1 cellular context compared by ENCODE assay signal in the genomic region with DNA sequence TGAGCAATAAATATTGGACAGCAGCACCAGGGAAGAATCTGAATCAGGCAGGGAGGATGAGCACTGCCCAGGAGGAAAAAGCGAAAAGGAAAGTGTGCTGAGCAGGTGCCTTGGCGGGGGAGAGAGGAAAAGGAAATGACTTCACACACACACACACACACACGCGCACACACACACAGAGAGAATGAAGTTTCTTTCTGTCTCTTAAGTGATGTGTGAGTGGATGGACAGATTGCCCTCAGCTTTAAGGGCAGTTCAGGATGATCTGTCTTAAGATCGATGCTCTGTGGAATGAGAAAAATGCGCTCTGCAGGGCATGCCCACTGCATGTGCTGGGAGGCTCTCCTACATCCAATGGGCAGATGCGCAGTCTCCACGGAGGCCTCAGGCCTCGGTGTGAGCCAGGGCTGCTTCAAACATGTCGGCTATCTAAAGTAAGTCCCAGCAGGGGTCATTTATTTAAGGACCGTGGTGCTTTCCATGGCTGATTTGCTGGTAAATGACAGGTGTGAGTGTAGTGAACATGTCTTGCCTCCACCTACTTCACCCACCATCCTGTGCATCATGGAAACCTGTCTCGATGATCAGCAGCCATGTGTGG.
A peak's percentile ranks its signal among the peaks of the same experiment; 100 is the strongest.
TF ChIP-seq lines count a peak whose summit lies in the region.

No MANE protein-coding gene starts in this region.

TF ChIP-seq in HepG2, 621 proteins besides CTCF, POLR2A, EP300 and RAD21 (continued from another document and continues in another):
- TF ChIP-seq, protein P1, sequence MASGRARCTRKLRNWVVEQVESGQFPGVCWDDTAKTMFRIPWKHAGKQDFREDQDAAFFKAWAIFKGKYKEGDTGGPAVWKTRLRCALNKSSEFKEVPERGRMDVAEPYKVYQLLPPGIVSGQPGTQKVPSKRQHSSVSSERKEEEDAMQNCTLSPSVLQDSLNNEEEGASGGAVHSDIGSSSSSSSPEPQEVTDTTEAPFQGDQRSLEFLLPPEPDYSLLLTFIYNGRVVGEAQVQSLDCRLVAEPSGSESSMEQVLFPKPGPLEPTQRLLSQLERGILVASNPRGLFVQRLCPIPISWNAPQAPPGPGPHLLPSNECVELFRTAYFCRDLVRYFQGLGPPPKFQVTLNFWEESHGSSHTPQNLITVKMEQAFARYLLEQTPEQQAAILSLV (CRISPR knock-in tag; IDR thresholded peaks at IDR 0.05; ENCODE audit: borderline replicate concordance): 0 out of 2 replicates have a peak, but pooled peaks have one; percentile 38
- no peak for TF ChIP-seq ZNF878 (CRISPR knock-in tag; IDR thresholded peaks at IDR 0.05)
- TF ChIP-seq POLR2G (IDR thresholded peaks at IDR 0.05; ENCODE audit: low read depth, low read length): peak; percentile 77
- 0 out of 2 replicates have a peak, but pooled peaks have one; percentile 31 for TF ChIP-seq CHCHD3 (CRISPR knock-in tag; IDR thresholded peaks at IDR 0.05)
- no peak for TF ChIP-seq RBM39 (IDR thresholded peaks at IDR 0.05; ENCODE audit: low read depth, low read length, poor library complexity, severe bottlenecking)
- no peak for TF ChIP-seq ZNF253 (CRISPR knock-in tag; IDR thresholded peaks at IDR 0.05; ENCODE audit: borderline replicate concordance)
- no peak for TF ChIP-seq XBP1 (CRISPR knock-in tag; IDR thresholded peaks at IDR 0.05)
- TF ChIP-seq HDAC1 (CRISPR knock-in tag; IDR thresholded peaks at IDR 0.05): peak; percentile 34; the same call in 1 of the 2 replicates
- TF ChIP-seq NFRKB (IDR thresholded peaks at IDR 0.05): no peak
- TF ChIP-seq ZBTB7B (CRISPR knock-in tag; IDR thresholded peaks at IDR 0.05): 0 out of 2 replicates have a peak, but pooled peaks have one; percentile 28
- TF ChIP-seq ZSCAN12 (CRISPR knock-in tag; IDR thresholded peaks at IDR 0.05): no peak
- no peak for TF ChIP-seq ZNF546 (CRISPR knock-in tag; conservative IDR thresholded peaks at IDR 0.05)
- TF ChIP-seq NRL (CRISPR knock-in tag; IDR thresholded peaks at IDR 0.05; ENCODE audit: borderline replicate concordance): no peak
- TF ChIP-seq REPIN1 (CRISPR knock-in tag; IDR thresholded peaks at IDR 0.05; ENCODE audit: borderline replicate concordance, low read depth): 0 out of 2 replicates have a peak, but pooled peaks have one; percentile 30
- TF ChIP-seq MTF2 (CRISPR knock-in tag; IDR thresholded peaks at IDR 0.05; ENCODE audit: borderline replicate concordance): 0 out of 2 replicates have a peak, but pooled peaks have one; percentile 50
- peak in 1 of 2 experiments; percentile 44; a peak in 1 of 4 replicates for TF ChIP-seq KLF16 (CRISPR knock-in tag; IDR thresholded peaks at IDR 0.05)
- no peak for TF ChIP-seq TCF12 (IDR thresholded peaks at IDR 0.05)
- TF ChIP-seq TCF12 (CRISPR knock-in tag; IDR thresholded peaks at IDR 0.05): no peak
- TF ChIP-seq ETV5 (CRISPR knock-in tag; IDR thresholded peaks at IDR 0.05; ENCODE audit: borderline replicate concordance): no peak
- TF ChIP-seq SNAI1 (CRISPR knock-in tag; IDR thresholded peaks at IDR 0.05; ENCODE audit: borderline replicate concordance): no peak
- TF ChIP-seq ZNF543 (CRISPR knock-in tag; IDR thresholded peaks at IDR 0.05): 0 out of 2 replicates have a peak, but pooled peaks have one; percentile 35
- TF ChIP-seq ZNF282 (IDR thresholded peaks at IDR 0.05; ENCODE audit: partially characterized antibody): no peak
- no peak for TF ChIP-seq ZNF589 (CRISPR knock-in tag; conservative IDR thresholded peaks at IDR 0.05)
- peak; percentile 64 for TF ChIP-seq HOXA3 (CRISPR knock-in tag; IDR thresholded peaks at IDR 0.05)
- TF ChIP-seq ZNF674 (CRISPR knock-in tag; IDR thresholded peaks at IDR 0.05; ENCODE audit: low read depth): no peak
- no peak for TF ChIP-seq NFYC (CRISPR knock-in tag; IDR thresholded peaks at IDR 0.05)
- peak; percentile 58 for TF ChIP-seq YEATS4 (CRISPR knock-in tag; IDR thresholded peaks at IDR 0.05; ENCODE audit: borderline replicate concordance)
- TF ChIP-seq ZFP36L2 (CRISPR knock-in tag; IDR thresholded peaks at IDR 0.05): no peak
- peak; percentile 33; the same call in 1 of the 2 replicates for TF ChIP-seq ZC3H13 (CRISPR knock-in tag; IDR thresholded peaks at IDR 0.05)
- TF ChIP-seq ZNF644 (CRISPR knock-in tag; IDR thresholded peaks at IDR 0.05; ENCODE audit: low read depth): 0 out of 2 replicates have a peak, but pooled peaks have one; percentile 48
- TF ChIP-seq HNF4G (IDR thresholded peaks at IDR 0.05; ENCODE audit: borderline replicate concordance, low read depth, low read length): no peak
- no peak for TF ChIP-seq HNF4G (CRISPR knock-in tag; IDR thresholded peaks at IDR 0.05; ENCODE audit: borderline replicate concordance, low read depth)
- TF ChIP-seq SOX5 (CRISPR knock-in tag; IDR thresholded peaks at IDR 0.05; ENCODE audit: borderline replicate concordance): 0 out of 2 replicates have a peak, but pooled peaks have one; percentile 12
- TF ChIP-seq KLF13 (CRISPR knock-in tag; IDR thresholded peaks at IDR 0.05): no peak
- TF ChIP-seq ZNF362 (CRISPR knock-in tag; IDR thresholded peaks at IDR 0.05; ENCODE audit: borderline replicate concordance): no peak
- TF ChIP-seq TAF1 (CRISPR knock-in tag; IDR thresholded peaks at IDR 0.05): peak; percentile 78
- TF ChIP-seq HDAC2 (CRISPR knock-in tag; IDR thresholded peaks at IDR 0.05): 0 out of 2 replicates have a peak, but pooled peaks have one; percentile 31
- TF ChIP-seq CREB1 (IDR thresholded peaks at IDR 0.05): no peak
- TF ChIP-seq CREB1 (CRISPR knock-in tag; IDR thresholded peaks at IDR 0.05): peak; percentile 96
- 0 out of 2 replicates have a peak, but pooled peaks have one; percentile 33 for TF ChIP-seq ZNF205 (CRISPR knock-in tag; IDR thresholded peaks at IDR 0.05)
- peak; percentile 59; the same call in 1 of the 2 replicates for TF ChIP-seq MXD4 (CRISPR knock-in tag; IDR thresholded peaks at IDR 0.05)
- TF ChIP-seq, protein P2, sequence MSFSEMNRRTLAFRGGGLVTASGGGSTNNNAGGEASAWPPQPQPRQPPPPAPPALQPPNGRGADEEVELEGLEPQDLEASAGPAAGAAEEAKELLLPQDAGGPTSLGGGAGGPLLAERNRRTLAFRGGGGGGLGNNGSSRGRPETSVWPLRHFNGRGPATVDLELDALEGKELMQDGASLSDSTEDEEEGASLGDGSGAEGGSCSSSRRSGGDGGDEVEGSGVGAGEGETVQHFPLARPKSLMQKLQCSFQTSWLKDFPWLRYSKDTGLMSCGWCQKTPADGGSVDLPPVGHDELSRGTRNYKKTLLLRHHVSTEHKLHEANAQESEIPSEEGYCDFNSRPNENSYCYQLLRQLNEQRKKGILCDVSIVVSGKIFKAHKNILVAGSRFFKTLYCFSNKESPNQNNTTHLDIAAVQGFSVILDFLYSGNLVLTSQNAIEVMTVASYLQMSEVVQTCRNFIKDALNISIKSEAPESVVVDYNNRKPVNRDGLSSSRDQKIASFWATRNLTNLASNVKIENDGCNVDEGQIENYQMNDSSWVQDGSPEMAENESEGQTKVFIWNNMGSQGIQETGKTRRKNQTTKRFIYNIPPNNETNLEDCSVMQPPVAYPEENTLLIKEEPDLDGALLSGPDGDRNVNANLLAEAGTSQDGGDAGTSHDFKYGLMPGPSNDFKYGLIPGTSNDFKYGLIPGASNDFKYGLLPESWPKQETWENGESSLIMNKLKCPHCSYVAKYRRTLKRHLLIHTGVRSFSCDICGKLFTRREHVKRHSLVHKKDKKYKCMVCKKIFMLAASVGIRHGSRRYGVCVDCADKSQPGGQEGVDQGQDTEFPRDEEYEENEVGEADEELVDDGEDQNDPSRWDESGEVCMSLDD (CRISPR knock-in tag; IDR thresholded peaks at IDR 0.05; ENCODE audit: borderline replicate concordance): 0 out of 2 replicates have a peak, but pooled peaks have one; percentile 14
- no peak for TF ChIP-seq PPARG (CRISPR knock-in tag; conservative IDR thresholded peaks at IDR 0.05)
- no peak for TF ChIP-seq NKX3-1 (CRISPR knock-in tag; IDR thresholded peaks at IDR 0.05)
- TF ChIP-seq NONO (IDR thresholded peaks at IDR 0.05): no peak
- no peak; the same call in 1 of the 2 replicates for TF ChIP-seq NONO (CRISPR knock-in tag; conservative IDR thresholded peaks at IDR 0.05)
- TF ChIP-seq ZNF687 (CRISPR knock-in tag; IDR thresholded peaks at IDR 0.05): peak; percentile 85
- TF ChIP-seq ZBTB3 (CRISPR knock-in tag; IDR thresholded peaks at IDR 0.05; ENCODE audit: borderline replicate concordance, low read depth): no peak
- 0 out of 2 replicates have a peak, but pooled peaks have one; percentile 56 for TF ChIP-seq JUN (CRISPR knock-in tag; IDR thresholded peaks at IDR 0.05)
- no peak for TF ChIP-seq HCFC1 (IDR thresholded peaks at IDR 0.05; ENCODE audit: low read depth, low read length)
- peak; percentile 75 for TF ChIP-seq ZNF646 (CRISPR knock-in tag; IDR thresholded peaks at IDR 0.05)
- peak; percentile 65 for TF ChIP-seq SAP130 (CRISPR knock-in tag; IDR thresholded peaks at IDR 0.05; ENCODE audit: low read depth)
- no peak; the same call in 1 of the 2 replicates for TF ChIP-seq ZNF331 (CRISPR knock-in tag; IDR thresholded peaks at IDR 0.05)
- no peak for TF ChIP-seq ZNF17 (CRISPR knock-in tag; IDR thresholded peaks at IDR 0.05)
